In genomic region chr5:139517683-139518564, GRCh38 we compare ENCODE assay signal across 8 cellular contexts. TPM values are rescaled to one million over a fixed set of nuclear protein-coding genes. Genes with fewer than 3 reads are reported as not detected.
DNase-seq lines count a peak whose midpoint lies in the region; ATAC-seq and TF ChIP-seq lines count a peak whose summit lies in the region.

No MANE protein-coding gene starts in this region.

- peak overlapping the region; percentile 94 to 99 for H3K9ac ChIP-seq in duodenal mucosa (ENCODE audit: low read depth in 1 of 2, low read length in 2 of 2)

- H3K4me3 ChIP-seq in BJ (ENCODE audit: low read depth, low read length) (peak overlapping the region; percentile 59), duodenal mucosa (ENCODE audit: low read depth in 1 of 2, low read length in 2 of 2) (peak overlapping the region; percentile 85 to 88), lower lobe of right lung (peak overlapping the region; percentile 66)

- H3K27me3 ChIP-seq in BJ (ENCODE audit: control insufficient read depth, insufficient read depth, low read length) (no peaks in the 10 kb centered on the region), duodenal mucosa (ENCODE audit: control insufficient read depth in 1 of 2, insufficient read depth in 2 of 2, low read length in 2 of 2) (no peaks in the 10 kb centered on the region), lower lobe of right lung (ENCODE audit: low read depth) (no peaks in the 10 kb centered on the region)

- H3K27ac ChIP-seq in duodenal mucosa (ENCODE audit: low read depth, low read length): peak overlapping the region; percentile 61
- H3K27ac ChIP-seq in lower lobe of right lung: peak overlapping the region; percentile 91

- CTCF ChIA-PET in BJ (lab: Yijun Ruan, JAX): interaction anchor here (0.6 to 7.9 kb wide), 19 partner anchors 9 to 247 kb away, joined by 3 to 232 read pairs (median 3); partner anchors contain the start of gene UBE2D2

- H3K36me3 ChIP-seq in BJ (ENCODE audit: control insufficient read depth, insufficient read depth, low read length): no peaks in the 10 kb centered on the region
- H3K36me3 ChIP-seq in duodenal mucosa (ENCODE audit: control insufficient read depth in 1 of 2, insufficient read depth in 2 of 2, low read length in 2 of 2): no peaks in the 10 kb centered on the region
- no peaks in the 10 kb centered on the region for H3K36me3 ChIP-seq in lower lobe of right lung

- peak; percentile 93 for TF ChIP-seq CTCF in BJ (IDR thresholded peaks at IDR 0.05; ENCODE audit: insufficient read depth, low read depth, low read length)
- TF ChIP-seq CTCF in lower lobe of right lung (IDR thresholded peaks at IDR 0.05): peak; percentile 99

- POLR2A ChIA-PET in BJ (lab: Charles Lee): no interaction called here

- ATAC-seq in GM19025 (IDR thresholded peaks at IDR 0.05; ENCODE audit: low read depth, unreplicated experiment) (peak; percentile 85), HG03280 (IDR thresholded peaks at IDR 0.05; ENCODE audit: unreplicated experiment) (peak; percentile 85), lower lobe of right lung (peak; percentile 95 to 97)

- peaks cover 3 to 4% of the 10 kb centered on the region in 2 donors for H3K4me1 ChIP-seq in duodenal mucosa (ENCODE audit: control insufficient read depth in 1 of 2, insufficient read depth in 2 of 2, low read length in 2 of 2)
- peaks cover 14% of the 10 kb centered on the region for H3K4me1 ChIP-seq in lower lobe of right lung

- H3K9me3 ChIP-seq in duodenal mucosa (ENCODE audit: control insufficient read depth in 1 of 2, low read length in 2 of 2): no peaks in the 10 kb centered on the region
- no peaks in the 10 kb centered on the region for H3K9me3 ChIP-seq in lower lobe of right lung

- intact Hi-C loops in lower lobe of right lung (cut with DNase I): loop anchor here (10.0 kb wide), 1 partner anchor 93 kb away; no protein-coding TSS in a partner anchor

- DNase-seq in BJ (ENCODE audit: low read depth) (peak; percentile 33), NCI-H510A treated with DMSO at 0.1 percent for 48 hours (lab: John Stamatoyannopoulos, UW) (peak; percentile 60), lower lobe of right lung (peak; percentile 95)
- peak; percentile 80 to 81 for DNase-seq in activated CD4-positive, alpha-beta T cell treated with anti-CD3 and anti-CD28 coated beads, Interleukin-2, amount 50 U/mL, for 4 hours
- DNase-seq in stimulated activated CD4-positive, alpha-beta T cell treated with anti-CD3 and anti-CD28 coated beads, TNF-alpha, amount 100 ng/mL, for 24 hours (ENCODE audit: low read depth in 3 of 3): peak; percentile 75 to 87 (median 83)

RNA-seq across cellular contexts. Expression of gene STING1, which starts 35.4 kb away (rescaled TPM):
- polyA plus RNA-seq in BJ (2011; rRNA removed): 110 and 194 TPM in 2 replicates
- 65.4 and 77.7 TPM in 2 replicates for polyA minus RNA-seq in BJ (2011; rRNA and poly(A)+ RNA removed)
- total RNA-seq in lower lobe of right lung: 120 TPM

RNA-seq across cellular contexts. Expression of gene UBE2D2, which starts 43.2 kb away (rescaled TPM):
- polyA plus RNA-seq in BJ (2011; rRNA removed): 18.2 and 48.7 TPM in 2 replicates
- 16.1 and 18.4 TPM in 2 replicates for polyA minus RNA-seq in BJ (2011; rRNA and poly(A)+ RNA removed)
- total RNA-seq in lower lobe of right lung: 97.0 TPM

RNA-seq across cellular contexts. Expression of gene SMIM33, which starts 47.1 kb away (rescaled TPM):
- not detected in 2 replicates for polyA plus RNA-seq in BJ (2011; rRNA removed)
- polyA minus RNA-seq in BJ (2011; rRNA and poly(A)+ RNA removed): not detected in 2 replicates
- total RNA-seq in lower lobe of right lung: not detected

RNA-seq across cellular contexts. Expression of gene ECSCR, which starts 55.4 kb away (rescaled TPM):
- polyA plus RNA-seq in BJ (2011; rRNA removed): 0.37 and 0.38 TPM in 2 replicates
- not detected in 2 replicates for polyA minus RNA-seq in BJ (2011; rRNA and poly(A)+ RNA removed)
- total RNA-seq in lower lobe of right lung: 48.8 TPM

Comparison
In these comparisons a context has a peak if more than half of its experiments do, and no peak if none do; other contexts are left out.
1. Peak in every context shown above with its lines: DNase-seq, ATAC-seq, H3K4me3 ChIP-seq and H3K27ac ChIP-seq.
2. DNase-seq: peak in every context shown above with its lines; median percentile 95 in lower lobe of right lung; 83 in stimulated activated CD4-positive, alpha-beta T cell treated with anti-CD3 and anti-CD28 coated beads, TNF-alpha, amount 100 ng/mL, for 24 hours; 80 in activated CD4-positive, alpha-beta T cell treated with anti-CD3 and anti-CD28 coated beads, Interleukin-2, amount 50 U/mL, for 4 hours; 60 in NCI-H510A treated with DMSO at 0.1 percent for 48 hours; 33 in BJ.